Comparison of ENCODE assay signal across 28 cellular contexts in the genomic region with DNA sequence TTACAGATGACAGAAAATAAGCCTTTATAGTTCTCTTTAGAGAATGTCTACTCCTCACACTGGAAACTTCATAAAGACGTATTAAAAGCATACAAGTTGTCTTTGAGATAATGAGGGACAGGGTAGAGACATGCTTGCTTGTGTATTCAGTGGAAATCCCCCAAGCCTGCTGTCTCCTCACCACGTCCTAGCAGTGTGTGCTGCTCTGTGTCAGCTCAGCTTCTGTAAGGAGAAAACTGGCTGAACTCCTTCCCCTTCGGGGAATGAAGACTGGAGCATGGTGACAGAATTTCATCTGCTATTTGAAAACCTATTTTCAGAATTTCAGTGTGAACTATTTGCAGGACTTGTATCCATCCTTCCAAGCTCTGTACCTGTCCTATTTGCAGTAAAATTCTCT. TPM values are rescaled to one million over a fixed set of nuclear protein-coding genes. Genes with fewer than 3 reads are reported as not detected.
"Had no signal": no experiment of that assay in that cellular context is flagged by ENCODE, and none has a peak within 500 bp of the region (broad histone marks: within the 10 kb centered on the region; RNA-seq: fewer than 3 reads in every experiment).

No MANE protein-coding gene starts in this region.

- H3K36me3 ChIP-seq: gastrocnemius medialis, heart right ventricle, spleen, stomach, thoracic aorta, transverse colon had no signal

- DNase-seq: effector memory CD4-positive, alpha-beta T cell; gastrocnemius medialis; heart right ventricle; hypothalamus; islet precursor cell; mammary epithelial cell; naive thymus-derived CD8-positive, alpha-beta T cell; posterior cingulate gyrus; spleen; stimulated activated CD4-positive, alpha-beta T cell treated with anti-CD3 and anti-CD28 coated beads, Interleukin-2, amount 100 ng/mL, for 24 hours; stimulated activated CD4-positive, alpha-beta T cell treated with anti-CD3 and anti-CD28 coated beads, Interleukin-4, amount 100 ng/mL, for 4 hours; stimulated activated naive CD4-positive, alpha-beta T cell; stomach; substantia nigra; transverse colon had no signal

- H3K4me3 ChIP-seq: gastrocnemius medialis, heart right ventricle, spleen, stomach, thoracic aorta, transverse colon had no signal

- H3K4me1 ChIP-seq: gastrocnemius medialis had no signal

- H3K9me3 ChIP-seq: gastrocnemius medialis, heart right ventricle, spleen, stomach, thoracic aorta, transverse colon had no signal

- H3K27ac ChIP-seq: gastrocnemius medialis, heart right ventricle, spleen, stomach, thoracic aorta, transverse colon had no signal

- H3K27me3 ChIP-seq: gastrocnemius medialis had no signal

- ATAC-seq: esophagus mucosa, gastrocnemius medialis, heart right ventricle, left lobe of liver, sciatic nerve had no signal

- H3K9me3 Mint-ChIP-seq: naive thymus-derived CD8-positive, alpha-beta T cell had no signal

- H3K36me3 Mint-ChIP-seq: naive thymus-derived CD8-positive, alpha-beta T cell had no signal

- H3K4me3 Mint-ChIP-seq: naive thymus-derived CD8-positive, alpha-beta T cell; neural crest cell had no signal

RNA-seq across cellular contexts. Expression of a gene that starts 9.4 kb away (rescaled TPM):
- total RNA-seq: esophagus mucosa; fibroblast of villous mesenchyme; gastrocnemius medialis; heart right ventricle; left lobe of liver; lower leg skin; mammary epithelial cell; mesenteric fat pad; mononuclear cell; naive thymus-derived CD8-positive, alpha-beta T cell; neural crest cell; osteocyte; pulmonary artery endothelial cell; sciatic nerve; skeletal muscle tissue; spleen; stomach; thoracic aorta; transverse colon; ureter had no signal
- polyA plus RNA-seq: heart right ventricle; mammary epithelial cell; naive thymus-derived CD8-positive, alpha-beta T cell; spleen; stomach had no signal

RNA-seq across cellular contexts. Expression of a gene that starts 25.8 kb away (rescaled TPM):
- total RNA-seq: esophagus mucosa; fibroblast of villous mesenchyme; gastrocnemius medialis; heart right ventricle; left lobe of liver; lower leg skin; mammary epithelial cell; mesenteric fat pad; mononuclear cell; naive thymus-derived CD8-positive, alpha-beta T cell; neural crest cell; osteocyte; pulmonary artery endothelial cell; sciatic nerve; skeletal muscle tissue; spleen; stomach; thoracic aorta; transverse colon; ureter had no signal
- polyA plus RNA-seq: heart right ventricle; mammary epithelial cell; naive thymus-derived CD8-positive, alpha-beta T cell; spleen; stomach had no signal

RNA-seq across cellular contexts. Expression of a gene that starts 48.2 kb away (rescaled TPM):
- total RNA-seq: neural crest cell had no signal
